In the genomic region with DNA sequence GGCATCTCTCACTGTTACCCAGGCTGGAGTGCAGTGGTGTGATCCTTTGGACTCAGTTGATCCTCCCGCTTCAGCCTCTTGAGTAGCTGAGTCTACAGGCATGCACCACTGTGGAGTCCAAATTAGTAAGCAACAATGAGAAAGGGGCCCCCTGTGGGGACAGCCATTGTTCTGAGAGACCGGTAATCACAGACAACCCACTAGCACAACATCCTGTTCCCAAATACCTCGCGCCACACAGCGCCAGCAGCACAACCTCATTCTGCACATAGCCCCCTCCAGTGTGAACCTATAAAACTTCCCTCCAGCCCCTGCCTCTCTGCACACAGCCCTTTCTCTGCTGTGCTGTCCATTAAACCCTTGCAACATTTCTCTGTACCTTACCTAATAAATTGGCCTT, we compare ENCODE assay signal across 1 cellular context.
TF ChIP-seq lines count a peak whose summit lies in the region.

No MANE protein-coding gene starts in this region.

TF ChIP-seq in endothelial cell of umbilical vein, 7 proteins besides CTCF, POLR2A, EP300 and RAD21:
- TF ChIP-seq MYC (IDR thresholded peaks at IDR 0.05; ENCODE audit: low read depth, low read length) (no peak), EZH2 (IDR thresholded peaks at IDR 0.05; ENCODE audit: borderline replicate concordance, low read depth, low read length, severe bottlenecking) (no peak), FOS (IDR thresholded peaks at IDR 0.05; ENCODE audit: borderline replicate concordance, insufficient read depth, low read length) (no peak), GATA2 (IDR thresholded peaks at IDR 0.05; ENCODE audit: insufficient read depth, insufficient read length, low read depth, low read length) (no peak), JUN (IDR thresholded peaks at IDR 0.05; ENCODE audit: borderline replicate concordance, insufficient read depth, insufficient read length, low read depth) (no peak), POLR2AphosphoS5 (IDR thresholded peaks at IDR 0.05; ENCODE audit: insufficient read depth, low read depth, low read length) (no peak)
- TF ChIP-seq, protein P1, sequence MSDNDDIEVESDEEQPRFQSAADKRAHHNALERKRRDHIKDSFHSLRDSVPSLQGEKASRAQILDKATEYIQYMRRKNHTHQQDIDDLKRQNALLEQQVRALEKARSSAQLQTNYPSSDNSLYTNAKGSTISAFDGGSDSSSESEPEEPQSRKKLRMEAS (IDR thresholded peaks at IDR 0.05; ENCODE audit: insufficient read depth, insufficient read length), result no peak
